In the genomic region with DNA sequence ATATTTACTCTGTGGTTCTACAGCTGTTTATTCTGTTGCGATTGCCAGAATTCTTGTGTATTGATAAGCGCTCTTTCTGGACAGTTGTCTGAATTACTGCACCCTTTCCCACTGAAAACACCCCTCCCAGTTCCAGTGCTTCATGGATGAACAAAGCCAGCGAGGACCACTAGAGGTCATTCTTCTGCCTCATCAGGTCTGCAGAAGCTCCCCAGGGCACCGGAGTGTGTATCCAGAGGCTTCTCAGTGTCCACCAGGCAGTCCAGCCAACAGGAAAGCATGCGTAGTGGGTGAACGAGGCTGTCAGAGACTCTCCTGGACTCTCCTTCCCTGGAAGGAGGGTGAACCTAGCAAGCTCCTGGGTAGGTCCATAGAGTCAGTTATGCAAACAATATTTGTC, we compare ENCODE assay signal across 9 cellular contexts. TPM values are rescaled to one million over a fixed set of nuclear protein-coding genes. Genes with fewer than 3 reads are reported as not detected.
DNase-seq lines count a peak whose midpoint lies in the region; ATAC-seq and TF ChIP-seq lines count a peak whose summit lies in the region.
"Had no signal": no experiment of that assay in that cellular context is flagged by ENCODE, and none has a peak within 500 bp of the region (broad histone marks: within the 10 kb centered on the region; RNA-seq: fewer than 3 reads in every experiment).

No MANE protein-coding gene starts in this region.

- no peak for TF ChIP-seq POLR2A in IMR-90 (IDR thresholded peaks at IDR 0.05; ENCODE audit: low read depth, low read length)
- TF ChIP-seq POLR2A in right lobe of liver (IDR thresholded peaks at IDR 0.05) = no peak

- no peak overlapping the region for H2BK20ac ChIP-seq in IMR-90 (ENCODE audit: low read depth, low read length)

- H3K4me1 Mint-ChIP-seq in stimulated activated effector memory CD8-positive, alpha-beta T cell treated with anti-CD3 and anti-CD28 coated beads, Interleukin-12 subunit alpha, Interleukin-12 subunit beta, amount 100 ng/mL, for 72 hours = peaks cover 7% of the 10 kb centered on the region

- WGBS in IMR-90 (ENCODE audit: extremely low coverage in 2 of 2, insufficient read length in 1 of 2), 2 experiments = 40% methylated on average over 1 of the region's 6 CpGs; no CpG with 5 or more reads in 1 of the 2 experiments
- WGBS in right lobe of liver (ENCODE audit: insufficient coverage, low coverage, low lambda C conversion rate, missing lambda C conversion rate) = 42% methylated on average over 6 of the region's 6 CpGs

- CTCF ChIA-PET in IMR-90 (lab: Yijun Ruan, JAX) = interaction anchor here (0.6 to 2.0 kb wide), 2 partner anchors 8 to 101 kb away, joined by 4 to 7 read pairs; no protein-coding TSS in a partner anchor

- H3K27ac ChIP-seq in IMR-90 (ENCODE audit: insufficient read depth, low read length) = no peak overlapping the region
- no peak overlapping the region for H3K27ac ChIP-seq in right lobe of liver

- H3K27ac Mint-ChIP-seq in stimulated activated effector memory CD8-positive, alpha-beta T cell treated with anti-CD3 and anti-CD28 coated beads, Interleukin-12 subunit alpha, Interleukin-12 subunit beta, amount 100 ng/mL, for 72 hours = no peak overlapping the region

- in situ Hi-C loops in IMR-90 (cut with MboI; ENCODE audit: low sequenced_read_pairs) (no loop called here), astrocyte of the cerebellum (cut with HindIII; ENCODE audit: low sequenced_read_pairs) (no loop called here)

- peak; percentile 21; the same call in 1 of the 2 replicates for TF ChIP-seq RAD21 in IMR-90 (IDR thresholded peaks at IDR 0.05; ENCODE audit: low read length)

- no peaks in the 10 kb centered on the region; a peak in 1 of 4 replicates for H3K79me1 ChIP-seq in IMR-90 (ENCODE audit: low read depth in 1 of 2, low read length in 2 of 2)

- dilution Hi-C loops in IMR-90 (cut with HindIII; ENCODE audit: low sequenced_read_pairs, unreplicated experiment) = no loop called here

- no peak overlapping the region for H3K18ac ChIP-seq in IMR-90 (ENCODE audit: low read depth, low read length)

- H2AK9ac ChIP-seq in IMR-90 (replicated peaks; ENCODE audit: low read depth, low read length, poor library complexity) = no peak overlapping the region

- no peak overlapping the region for H2BK15ac ChIP-seq in IMR-90 (ENCODE audit: low read depth, low read length)

- POLR2A ChIA-PET in IMR-90 (lab: Charles Lee; ENCODE audit: unreplicated experiment) = no interaction called here

- H3K4me3 Mint-ChIP-seq in stimulated activated effector memory CD8-positive, alpha-beta T cell treated with anti-CD3 and anti-CD28 coated beads, Interleukin-12 subunit alpha, Interleukin-12 subunit beta, amount 100 ng/mL, for 72 hours = no peak overlapping the region

- no peak overlapping the region for H3K4ac ChIP-seq in IMR-90 (ENCODE audit: low read depth, low read length)

- no peak overlapping the region for H3K4me2 ChIP-seq in IMR-90 (ENCODE audit: low read depth, low read length)

- H3K4me1 ChIP-seq in IMR-90 (ENCODE audit: control insufficient read depth, insufficient read depth, low read length) = no peaks in the 10 kb centered on the region
- no peaks in the 10 kb centered on the region for H3K4me1 ChIP-seq in right lobe of liver

- H3K23ac ChIP-seq in IMR-90 (ENCODE audit: low read depth, low read length) = no peak overlapping the region

- 0 out of 2 replicates have a peak, but pooled peaks cover 3% of the 10 kb centered on the region for H3K9me1 ChIP-seq in IMR-90 (ENCODE audit: insufficient read depth, low read length)

- H3K27me3 ChIP-seq in IMR-90 (ENCODE audit: control insufficient read depth, insufficient read depth, low read length) (no peaks in the 10 kb centered on the region), right lobe of liver (no peaks in the 10 kb centered on the region)

- TF ChIP-seq CTCF in IMR-90 (conservative IDR thresholded peaks at IDR 0.05; ENCODE audit: low read depth, low read length) (0 out of 2 replicates have a peak, but pooled peaks have one; percentile 20), astrocyte of the cerebellum (IDR thresholded peaks at IDR 0.05; ENCODE audit: low read depth, low read length, missing control alignments) (peak; percentile 41), right lobe of liver (IDR thresholded peaks at IDR 0.05) (peak; percentile 21 to 44 (median 32))

- H3K36me3 ChIP-seq in IMR-90 (ENCODE audit: control insufficient read depth, insufficient read depth, low read length) (peaks cover 4% of the 10 kb centered on the region; the same call in 1 of the 2 replicates), right lobe of liver (peaks cover 0 to 5% (median 0%) of the 10 kb centered on the region in 4 donors)

- H4K5ac ChIP-seq in IMR-90 (ENCODE audit: low read depth, low read length) = no peak overlapping the region

- no peaks in the 10 kb centered on the region for H3K9me3 Mint-ChIP-seq in stimulated activated effector memory CD8-positive, alpha-beta T cell treated with anti-CD3 and anti-CD28 coated beads, Interleukin-12 subunit alpha, Interleukin-12 subunit beta, amount 100 ng/mL, for 72 hours

- ATAC-seq in IMR-90 (ENCODE audit: low read depth) = peak; percentile 76
- ATAC-seq in right lobe of liver = peak; percentile 66 to 88 (median 68)
- no peak for ATAC-seq in stimulated activated effector memory CD8-positive, alpha-beta T cell treated with anti-CD3 and anti-CD28 coated beads, Interleukin-12 subunit alpha, Interleukin-12 subunit beta, amount 100 ng/mL, for 72 hours
- ATAC-seq in GM21786 (IDR thresholded peaks at IDR 0.05; ENCODE audit: unreplicated experiment) = no peak
- no peak for ATAC-seq in HG03520 (IDR thresholded peaks at IDR 0.05; ENCODE audit: unreplicated experiment)

- H2AK5ac ChIP-seq in IMR-90 (ENCODE audit: low read depth, low read length) = no peak overlapping the region

- H4K8ac ChIP-seq in IMR-90 (ENCODE audit: low read depth in 2 of 2, low read length in 2 of 2) = no peak overlapping the region

- H2BK120ac ChIP-seq in IMR-90 (ENCODE audit: low read depth, low read length) = no peak overlapping the region

- H3K9ac ChIP-seq in IMR-90 (ENCODE audit: low read depth, low read length) = no peak overlapping the region

- H3K9me3 ChIP-seq in IMR-90 (ENCODE audit: control insufficient read depth, insufficient read depth, low read length) (no peaks in the 10 kb centered on the region), right lobe of liver (no peaks in the 10 kb centered on the region)

- H3K4me3 ChIP-seq in IMR-90 (ENCODE audit: insufficient read depth, low read depth, low read length) = no peak overlapping the region
- no peak overlapping the region for H3K4me3 ChIP-seq in astrocyte of the cerebellum (ENCODE audit: low read depth, low read length)
- no peak overlapping the region for H3K4me3 ChIP-seq in right lobe of liver

- no peak overlapping the region for H3K56ac ChIP-seq in IMR-90 (ENCODE audit: extremely low read depth, insufficient read depth, low read length)

- no peaks in the 10 kb centered on the region for H4K20me1 ChIP-seq in IMR-90 (ENCODE audit: insufficient read depth, low read length)

- peak; percentile 21 for DNase-seq in COR-L47 (lab: John Stamatoyannopoulos, UW)
- no peak for DNase-seq in IMR-90
- DNase-seq in astrocyte of the cerebellum (ENCODE audit: low read depth) = no peak
- DNase-seq in right lobe of liver = no peak
- DNase-seq in stimulated activated effector memory CD8-positive, alpha-beta T cell treated with anti-CD3 and anti-CD28 coated beads, Interleukin-12 subunit alpha, Interleukin-12 subunit beta, amount 100 ng/mL, for 72 hours (ENCODE audit: low spot score in 2 of 2) = no peak
- no peak for DNase-seq in glomerular visceral epithelial cell (ENCODE audit: extremely low spot score)
- DNase-seq: kidney had no signal

- no peak overlapping the region for H2AFZ ChIP-seq in IMR-90 (replicated peaks; ENCODE audit: low read length, poor library complexity)

- H3K36me3 Mint-ChIP-seq in stimulated activated effector memory CD8-positive, alpha-beta T cell treated with anti-CD3 and anti-CD28 coated beads, Interleukin-12 subunit alpha, Interleukin-12 subunit beta, amount 100 ng/mL, for 72 hours = peaks cover 6% of the 10 kb centered on the region

- intact Hi-C loops in IMR-90 (cut with micrococcal nuclease) (no loop called here), right lobe of liver (cut with DNase I) (no loop called here)

- no peak overlapping the region for H3K14ac ChIP-seq in IMR-90 (replicated peaks; ENCODE audit: low read depth, low read length)

- no TSS peak for BruUV-seq in IMR-90 (replicated peaks; lab: Mats Ljungman, UMichigan)

- no peak overlapping the region for H4K91ac ChIP-seq in IMR-90 (ENCODE audit: insufficient read depth, low read depth, low read length)

- H2BK5ac ChIP-seq in IMR-90 (ENCODE audit: low read depth, low read length, poor library complexity, severe bottlenecking) = no peak overlapping the region

TF ChIP-seq in IMR-90, 13 proteins besides CTCF, POLR2A, EP300 and RAD21 (continues in another document):
- TF ChIP-seq, protein P1, sequence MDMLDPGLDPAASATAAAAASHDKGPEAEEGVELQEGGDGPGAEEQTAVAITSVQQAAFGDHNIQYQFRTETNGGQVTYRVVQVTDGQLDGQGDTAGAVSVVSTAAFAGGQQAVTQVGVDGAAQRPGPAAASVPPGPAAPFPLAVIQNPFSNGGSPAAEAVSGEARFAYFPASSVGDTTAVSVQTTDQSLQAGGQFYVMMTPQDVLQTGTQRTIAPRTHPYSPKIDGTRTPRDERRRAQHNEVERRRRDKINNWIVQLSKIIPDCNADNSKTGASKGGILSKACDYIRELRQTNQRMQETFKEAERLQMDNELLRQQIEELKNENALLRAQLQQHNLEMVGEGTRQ (IDR thresholded peaks at IDR 0.05; ENCODE audit: low read depth, low read length) = no peak
- TF ChIP-seq, protein P2, sequence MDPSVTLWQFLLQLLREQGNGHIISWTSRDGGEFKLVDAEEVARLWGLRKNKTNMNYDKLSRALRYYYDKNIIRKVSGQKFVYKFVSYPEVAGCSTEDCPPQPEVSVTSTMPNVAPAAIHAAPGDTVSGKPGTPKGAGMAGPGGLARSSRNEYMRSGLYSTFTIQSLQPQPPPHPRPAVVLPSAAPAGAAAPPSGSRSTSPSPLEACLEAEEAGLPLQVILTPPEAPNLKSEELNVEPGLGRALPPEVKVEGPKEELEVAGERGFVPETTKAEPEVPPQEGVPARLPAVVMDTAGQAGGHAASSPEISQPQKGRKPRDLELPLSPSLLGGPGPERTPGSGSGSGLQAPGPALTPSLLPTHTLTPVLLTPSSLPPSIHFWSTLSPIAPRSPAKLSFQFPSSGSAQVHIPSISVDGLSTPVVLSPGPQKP (IDR thresholded peaks at IDR 0.05; ENCODE audit: borderline replicate concordance, low read depth, low read length) = no peak

RNA-seq across cellular contexts. Expression of a gene that starts 40.6 kb away (rescaled TPM):
- total RNA-seq in IMR-90 (2012; rRNA removed) (0.18 and 0.28 TPM in 2 replicates), right lobe of liver (10 to 100 TPM in 3 of 6 experiments, 1 to 10 TPM in 2, under 1 TPM in 1; 0.37 to 15.9 (median 9.6) TPM)
- 0.92 and 1.0 TPM in 2 replicates for polyA plus RNA-seq in IMR-90 (2012; rRNA removed)
- polyA plus RNA-seq in IMR-90 (2012; cell fraction: cytosol; rRNA removed) = 0.61 and 2.2 TPM in 2 replicates
- 1.1 and 1.2 TPM in 2 replicates for polyA plus RNA-seq in IMR-90 (2012; cell fraction: nucleus; rRNA removed; ENCODE audit: low replicate concordance)

RNA-seq across cellular contexts. Expression of a gene that starts 52.6 kb away (rescaled TPM):
- total RNA-seq in IMR-90 (2012; rRNA removed) = 53.6 and 75.3 TPM in 2 replicates
- 38.0 and 54.7 TPM in 2 replicates for polyA plus RNA-seq in IMR-90 (2012; rRNA removed)
- 14.8 and 19.0 TPM in 2 replicates for polyA plus RNA-seq in IMR-90 (2012; cell fraction: cytosol; rRNA removed)
- polyA plus RNA-seq in IMR-90 (2012; cell fraction: nucleus; rRNA removed; ENCODE audit: low replicate concordance) = 4.3 and 18.5 TPM in 2 replicates
- 10 to 100 TPM; 14.5 to 26.8 (median 18.6) TPM for total RNA-seq in right lobe of liver

Comparison
In these comparisons a context has a peak if more than half of its experiments do, and no peak if none do; other contexts are left out.
1. ATAC-seq: peak in IMR-90 (single experiment) and right lobe of liver (4 of 4); none in stimulated activated effector memory CD8-positive, alpha-beta T cell treated with anti-CD3 and anti-CD28 coated beads, Interleukin-12 subunit alpha, Interleukin-12 subunit beta, amount 100 ng/mL, for 72 hours (single experiment), GM21786 (single experiment) and HG03520 (single experiment).
2. Peak in every context shown above with its lines, with median percentiles within 50 percentile points of each other: CTCF ChIP-seq.